ENCODE assay signal across 1 cellular context in genomic region chr1:1256956-1257871, GRCh38.
TF ChIP-seq lines count a peak whose summit lies in the region.

No MANE protein-coding gene starts in this region.

TF ChIP-seq in GM23338, 12 proteins besides CTCF, POLR2A, EP300 and RAD21 (continued from another document):
- TF ChIP-seq ZNF462 (CRISPR knock-in tag; IDR thresholded peaks at IDR 0.05) (no peak), STAT1 (IDR thresholded peaks at IDR 0.05; ENCODE audit: unreplicated experiment) (no peak), REST (IDR thresholded peaks at IDR 0.05; ENCODE audit: unreplicated experiment) (no peak)
